32 cellular contexts compared by ENCODE assay signal in the genomic region with DNA sequence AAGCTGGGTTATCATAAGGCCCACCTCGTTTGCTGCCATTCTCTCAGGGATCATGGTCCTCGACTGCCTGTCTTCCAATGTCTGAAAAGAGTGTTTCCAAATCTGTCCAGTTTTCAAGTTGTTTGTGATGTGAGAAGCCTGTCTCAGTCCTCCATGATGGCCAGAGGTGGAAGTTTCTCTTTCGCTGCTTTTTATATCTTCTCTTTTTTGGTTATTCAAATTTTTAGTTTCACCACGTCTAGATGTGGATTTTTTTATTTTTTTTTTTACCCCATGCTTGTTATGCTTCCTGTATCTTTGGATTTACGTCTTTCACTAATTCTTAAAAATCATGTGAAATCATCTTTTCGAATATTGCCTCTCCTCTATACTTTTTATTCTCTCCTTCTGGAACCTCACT.
"Had no signal": no experiment of that assay in that cellular context is flagged by ENCODE, and none has a peak within 500 bp of the region (broad histone marks: within the 10 kb centered on the region; RNA-seq: fewer than 3 reads in every experiment).

No MANE protein-coding gene starts in this region.

- H3K27me3 ChIP-seq: ascending aorta, cardiac muscle cell, dorsolateral prefrontal cortex, gastroesophageal sphincter, hepatocyte, pancreas, sigmoid colon, upper lobe of right lung had no signal

- H3K27ac ChIP-seq: ascending aorta, cardiac muscle cell, coronary artery, dorsolateral prefrontal cortex, gastroesophageal sphincter, hepatocyte, left ventricle myocardium inferior, pancreas, psoas muscle, sigmoid colon, upper lobe of right lung had no signal

- DNase-seq: activated CD4-positive, alpha-beta T cell treated with anti-CD3 and anti-CD28 coated beads for 36 hours; activated CD4-positive, alpha-beta T cell treated with anti-CD3 and anti-CD28 coated beads, Interleukin-2, amount 50 U/mL, for 4 hours; activated CD4-positive, CD25-positive, alpha-beta regulatory T cell; activated effector memory CD4-positive, alpha-beta T cell treated with Interleukin-2 at 50 U/mL for 16 hours; activated naive CD4-positive, alpha-beta T cell treated with anti-CD3 and anti-CD28 coated beads for 36 hours; activated naive CD8-positive, alpha-beta T cell treated with anti-CD3 and anti-CD28 coated beads for 36 hours; activated T-cell treated with anti-CD3 and anti-CD28 coated beads for 4 hours; dorsolateral prefrontal cortex; effector memory CD4-positive, alpha-beta T cell; islet precursor cell; left ventricle myocardium inferior; naive thymus-derived CD8-positive, alpha-beta T cell; nucleus accumbens; pancreas; psoas muscle; sigmoid colon; stimulated activated CD4-positive, alpha-beta T cell treated with anti-CD3 and anti-CD28 coated beads, Interleukin-4, amount 100 ng/mL, for 24 hours; stimulated activated naive CD8-positive, alpha-beta T cell treated with anti-CD3 and anti-CD28 coated beads, Interleukin-15, amount 100 ng/mL, for 72 hours; substantia nigra; upper lobe of right lung had no signal

- H3K4me3 Mint-ChIP-seq: activated CD4-positive, alpha-beta T cell treated with anti-CD3 and anti-CD28 coated beads for 36 hours; activated naive CD4-positive, alpha-beta T cell treated with anti-CD3 and anti-CD28 coated beads for 36 hours; activated naive CD8-positive, alpha-beta T cell treated with anti-CD3 and anti-CD28 coated beads for 36 hours; brain; mesothelial cell of epicardium; naive thymus-derived CD8-positive, alpha-beta T cell; neural crest cell; stimulated activated effector memory CD8-positive, alpha-beta T cell treated with anti-CD3 and anti-CD28 coated beads, Interleukin-12 subunit alpha, Interleukin-12 subunit beta, amount 100 ng/mL, for 72 hours; stimulated activated naive CD8-positive, alpha-beta T cell treated with anti-CD3 and anti-CD28 coated beads, Interleukin-15, amount 100 ng/mL, for 72 hours; T-helper 2 cell treated with Interferon-gamma antibody and Interleukin-4, amounts not matched to agents 5 μg/mL and 100 μg/mL, for 36 hours had no signal

- H2AFZ ChIP-seq: hepatocyte had no signal

- H3K9me3 ChIP-seq: gastroesophageal sphincter, pancreas, psoas muscle, upper lobe of right lung had no signal

- H3K36me3 ChIP-seq: pancreas had no signal

- H3K27ac Mint-ChIP-seq: activated CD4-positive, alpha-beta T cell treated with anti-CD3 and anti-CD28 coated beads for 36 hours; activated naive CD4-positive, alpha-beta T cell treated with anti-CD3 and anti-CD28 coated beads for 36 hours; activated naive CD8-positive, alpha-beta T cell treated with anti-CD3 and anti-CD28 coated beads for 36 hours; brain; mesothelial cell of epicardium; stimulated activated effector memory CD8-positive, alpha-beta T cell treated with anti-CD3 and anti-CD28 coated beads, Interleukin-12 subunit alpha, Interleukin-12 subunit beta, amount 100 ng/mL, for 72 hours; T-helper 2 cell treated with Interferon-gamma antibody and Interleukin-4, amounts not matched to agents 5 μg/mL and 100 μg/mL, for 36 hours had no signal

- ATAC-seq: activated CD4-positive, alpha-beta T cell treated with anti-CD3 and anti-CD28 coated beads for 36 hours; gastroesophageal sphincter; naive thymus-derived CD8-positive, alpha-beta T cell; pancreas; psoas muscle; stimulated activated effector memory CD8-positive, alpha-beta T cell treated with anti-CD3 and anti-CD28 coated beads, Interleukin-12 subunit alpha, Interleukin-12 subunit beta, amount 100 ng/mL, for 72 hours; stimulated activated naive CD8-positive, alpha-beta T cell treated with anti-CD3 and anti-CD28 coated beads, Interleukin-15, amount 100 ng/mL, for 72 hours; upper lobe of right lung had no signal

- FAIRE-seq: pancreas, small intestine had no signal

- H3K4me2 ChIP-seq: hepatocyte had no signal

- H3K4me3 ChIP-seq: ascending aorta, cardiac muscle cell, coronary artery, dorsolateral prefrontal cortex, gastroesophageal sphincter, hepatocyte, left ventricle myocardium inferior, lung, pancreas, psoas muscle, sigmoid colon, upper lobe of right lung had no signal
